13 cellular contexts compared by ENCODE assay signal in the genomic region with DNA sequence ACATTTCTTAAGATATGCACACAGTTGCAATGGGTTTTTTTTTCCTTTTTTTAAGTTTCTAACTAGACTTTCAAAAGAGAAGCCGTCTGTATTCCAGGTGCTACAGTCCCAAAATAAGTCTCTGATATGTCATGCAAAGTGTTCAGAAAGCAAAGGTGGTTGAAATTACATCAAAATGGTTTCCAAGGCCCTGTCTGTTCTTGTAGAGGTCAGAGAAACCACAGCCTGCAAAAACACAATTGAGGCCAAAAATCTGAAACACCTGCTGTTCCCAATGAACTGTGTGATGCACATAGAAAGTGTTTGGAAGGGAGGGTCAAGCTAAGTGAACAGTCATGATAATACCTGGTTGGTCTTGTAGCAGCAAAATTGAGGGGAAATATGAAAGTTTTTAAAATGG.
DNase-seq lines count a peak whose midpoint lies in the region; ATAC-seq lines count a peak whose summit lies in the region.
"Had no signal": no experiment of that assay in that cellular context is flagged by ENCODE, and none has a peak within 500 bp of the region (broad histone marks: within the 10 kb centered on the region; RNA-seq: fewer than 3 reads in every experiment).

No MANE protein-coding gene starts in this region.

- H3K9me3 Mint-ChIP-seq in stimulated activated naive B cell treated with anti-CD40 and anti-IgM and Interleukin-4, amounts not matched to agents 10 μg/mL and 1 μg/mL and 100 μg/mL, for 72 hours = peaks cover 0 to 4% of the 10 kb centered on the region in 2 donors
- H3K9me3 Mint-ChIP-seq in immature natural killer cell = no peaks in the 10 kb centered on the region

- H3K27ac Mint-ChIP-seq in stimulated activated naive B cell treated with anti-CD40 and anti-IgM and Interleukin-4, amounts not matched to agents 10 μg/mL and 1 μg/mL and 100 μg/mL, for 72 hours = peak overlapping the region; percentile 20
- H3K27ac Mint-ChIP-seq in immature natural killer cell = no peak overlapping the region
- H3K27ac Mint-ChIP-seq: mesothelial cell of epicardium had no signal

- peaks cover 6 to 11% of the 10 kb centered on the region in 2 donors for H3K36me3 Mint-ChIP-seq in stimulated activated naive B cell treated with anti-CD40 and anti-IgM and Interleukin-4, amounts not matched to agents 10 μg/mL and 1 μg/mL and 100 μg/mL, for 72 hours
- H3K36me3 Mint-ChIP-seq in immature natural killer cell = peaks cover 0 to 13% (median 4%) of the 10 kb centered on the region in 3 donors

- no peaks in the 10 kb centered on the region for H3K27me3 Mint-ChIP-seq in stimulated activated naive B cell treated with anti-CD40 and anti-IgM and Interleukin-4, amounts not matched to agents 10 μg/mL and 1 μg/mL and 100 μg/mL, for 72 hours
- H3K27me3 Mint-ChIP-seq in immature natural killer cell (ENCODE audit: low read depth in 3 of 3) = no peaks in the 10 kb centered on the region

- ATAC-seq in GM19025 (IDR thresholded peaks at IDR 0.05; ENCODE audit: low read depth, unreplicated experiment) (peak; percentile 61), GM21737 (IDR thresholded peaks at IDR 0.05; ENCODE audit: unreplicated experiment) (peak; percentile 91), HG03196 (IDR thresholded peaks at IDR 0.05; ENCODE audit: unreplicated experiment) (peak; percentile 55)
- no peak for ATAC-seq in stimulated activated naive B cell treated with anti-CD40 and anti-IgM and Interleukin-4, amounts not matched to agents 10 μg/mL and 1 μg/mL and 100 μg/mL, for 72 hours (replicated peaks)
- ATAC-seq: HepG2 had no signal

- no peak overlapping the region for H3K4me3 Mint-ChIP-seq in stimulated activated naive B cell treated with anti-CD40 and anti-IgM and Interleukin-4, amounts not matched to agents 10 μg/mL and 1 μg/mL and 100 μg/mL, for 72 hours
- H3K4me3 Mint-ChIP-seq in immature natural killer cell = no peak overlapping the region
- H3K4me3 Mint-ChIP-seq: mesothelial cell of epicardium had no signal

- DNase-seq in stimulated activated naive B cell treated with anti-CD40 and anti-IgM and Interleukin-4, amounts not matched to agents 10 μg/mL and 1 μg/mL and 100 μg/mL, for 72 hours = no peak
- no peak for DNase-seq in globus pallidus (ENCODE audit: low spot score)
- DNase-seq in immature natural killer cell = no peak
- no peak for DNase-seq in SHP77 treated with DMSO at 0.1 percent for 48 hours (lab: John Stamatoyannopoulos, UW)
- DNase-seq: activated CD8-positive, alpha-beta memory T cell treated with anti-CD3 and anti-CD28 coated beads, Interleukin-2, amount 50 U/mL, for 4 hours; hypothalamus; NCI-H1930; Peyer's patch had no signal

- H3K4me1 Mint-ChIP-seq in stimulated activated naive B cell treated with anti-CD40 and anti-IgM and Interleukin-4, amounts not matched to agents 10 μg/mL and 1 μg/mL and 100 μg/mL, for 72 hours = peaks cover 0 to 4% of the 10 kb centered on the region in 2 donors
- H3K4me1 Mint-ChIP-seq in immature natural killer cell = no peaks in the 10 kb centered on the region
- H3K4me1 Mint-ChIP-seq: mesothelial cell of epicardium had no signal

Comparison
In these comparisons a context has a peak if more than half of its experiments do, and no peak if none do; other contexts are left out.
1. ATAC-seq: peak in GM19025 (single experiment), GM21737 (single experiment) and HG03196 (single experiment); none in stimulated activated naive B cell treated with anti-CD40 and anti-IgM and Interleukin-4, amounts not matched to agents 10 μg/mL and 1 μg/mL and 100 μg/mL, for 72 hours (0 of 2).